In the genomic region with DNA sequence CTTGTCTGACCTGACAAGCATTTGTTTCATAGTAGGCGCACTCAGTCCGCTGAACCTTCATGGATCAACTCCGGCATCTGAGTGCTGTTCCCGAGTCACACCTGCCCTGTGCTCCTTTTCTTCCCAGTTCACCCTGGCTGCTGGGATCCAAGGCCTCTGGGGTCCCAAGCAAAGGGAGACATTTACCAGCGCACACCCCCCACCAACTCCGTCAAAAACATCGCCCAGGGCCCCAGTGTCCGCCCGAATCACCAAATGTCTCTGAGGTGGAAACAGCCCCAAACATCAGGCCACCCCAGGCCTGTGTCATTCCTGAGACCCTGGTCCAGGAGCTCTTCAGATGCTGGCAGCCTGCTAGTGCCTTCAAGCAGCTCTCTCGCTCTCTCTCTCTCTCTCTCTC, we compare ENCODE assay signal across 17 cellular contexts. TPM values are rescaled to one million over a fixed set of nuclear protein-coding genes. Genes with fewer than 3 reads are reported as not detected.
A peak's percentile ranks its signal among the peaks of the same experiment; 100 is the strongest.
DNase-seq lines count a peak whose midpoint lies in the region; ATAC-seq, FAIRE-seq and TF ChIP-seq lines count a peak whose summit lies in the region.
"Had no signal": no experiment of that assay in that cellular context is flagged by ENCODE, and none has a peak within 500 bp of the region (broad histone marks: within the 10 kb centered on the region; RNA-seq: fewer than 3 reads in every experiment).

No MANE protein-coding gene starts in this region.

- H2AFZ ChIP-seq in neural progenitor cell (replicated peaks): no peak overlapping the region
- H2AFZ ChIP-seq: PC-9 had no signal

- peaks cover 10% of the 10 kb centered on the region for H3K36me3 Mint-ChIP-seq in CD4-positive, CD25-positive, alpha-beta regulatory T cell
- peaks cover 15% of the 10 kb centered on the region for H3K36me3 Mint-ChIP-seq in activated T-helper 17 cell treated with anti-CD3 and anti-CD28 coated beads, Interleukin-2, amount 50 U/mL, for 72 hours (ENCODE audit: low read depth)
- H3K36me3 Mint-ChIP-seq in neural progenitor cell (peaks cover 4% of the 10 kb centered on the region), WTC11 (no peaks in the 10 kb centered on the region)
- peaks cover 13% of the 10 kb centered on the region for H3K36me3 Mint-ChIP-seq in activated T-helper 2 cell treated with anti-CD3 and anti-CD28 coated beads, Interferon-gamma antibody, Interleukin-2, Interleukin-4, amounts not matched to agents 10 μg/mL and 5 μg/mL and 100 μg/mL, durations not matched to agents 14 hours and 24 hours and 36 hours (ENCODE audit: low read depth)

- H3K4me2 ChIP-seq in A549 (no peak overlapping the region), neural progenitor cell (no peak overlapping the region)

- H3K27me3 Mint-ChIP-seq in CD4-positive, CD25-positive, alpha-beta regulatory T cell: no peaks in the 10 kb centered on the region
- H3K27me3 Mint-ChIP-seq in activated T-helper 17 cell treated with anti-CD3 and anti-CD28 coated beads, Interleukin-2, amount 50 U/mL, for 72 hours: no peaks in the 10 kb centered on the region
- H3K27me3 Mint-ChIP-seq in neural progenitor cell (ENCODE audit: insufficient read depth, low read depth): peaks cover 7% of the 10 kb centered on the region
- H3K27me3 Mint-ChIP-seq in WTC11 (ENCODE audit: low read depth): no peaks in the 10 kb centered on the region; the same call in 1 of the 2 replicates
- no peaks in the 10 kb centered on the region for H3K27me3 Mint-ChIP-seq in activated T-helper 2 cell treated with anti-CD3 and anti-CD28 coated beads, Interferon-gamma antibody, Interleukin-2, Interleukin-4, amounts not matched to agents 10 μg/mL and 5 μg/mL and 100 μg/mL, durations not matched to agents 14 hours and 24 hours and 36 hours (ENCODE audit: low read depth)
- H3K27me3 Mint-ChIP-seq: CD4-positive, alpha-beta memory T cell had no signal

- ATAC-seq in A549 (no peak), WTC11 (no peak)
- ATAC-seq in CD4-positive, CD25-positive, alpha-beta regulatory T cell (ENCODE audit: low read depth in 2 of 2): no peak
- no peak for ATAC-seq in activated T-helper 17 cell treated with anti-CD3 and anti-CD28 coated beads, Interleukin-2, amount 50 U/mL, for 72 hours (replicated peaks)

- CTCF ChIA-PET in A549 (lab: Yijun Ruan, JAX): interaction anchor here (0.9 to 9.0 kb wide), 13 partner anchors 10 to 362 kb away, joined by 3 to 168 read pairs (median 6); a partner anchor contains a TSS
- CTCF ChIA-PET in WTC11 (lab: Charles Lee): interaction anchor here (0.6 to 9.7 kb wide), 5 partner anchors 11 to 350 kb away, joined by 3 to 94 read pairs (median 4); a partner anchor contains a TSS

- no peaks in the 10 kb centered on the region for H3K27me3 ChIP-seq in CD4-positive, CD25-positive, alpha-beta regulatory T cell (ENCODE audit: control insufficient read depth, insufficient read depth, low read length)
- H3K27me3 ChIP-seq in neural progenitor cell (no peaks in the 10 kb centered on the region), left ventricle myocardium inferior (ENCODE audit: low read depth) (no peaks in the 10 kb centered on the region)

- H3K79me2 ChIP-seq in neural progenitor cell (ENCODE audit: low read depth): peaks cover 25% of the 10 kb centered on the region

- H3K4me3 ChIP-seq in A549 (no peak overlapping the region), neural progenitor cell (no peak overlapping the region), left ventricle myocardium inferior (no peak overlapping the region)
- H3K4me3 ChIP-seq in CD4-positive, CD25-positive, alpha-beta regulatory T cell (ENCODE audit: low read depth, low read length): no peak overlapping the region
- H3K4me3 ChIP-seq: PC-9 had no signal

- peaks cover 19% of the 10 kb centered on the region for H3F3A ChIP-seq in neural progenitor cell (ENCODE audit: low read depth)

- no peak for TF ChIP-seq EP300 in A549 (IDR thresholded peaks at IDR 0.05)

- H3K9me3 Mint-ChIP-seq in CD4-positive, CD25-positive, alpha-beta regulatory T cell: no peaks in the 10 kb centered on the region
- no peaks in the 10 kb centered on the region for H3K9me3 Mint-ChIP-seq in activated T-helper 17 cell treated with anti-CD3 and anti-CD28 coated beads, Interleukin-2, amount 50 U/mL, for 72 hours
- H3K9me3 Mint-ChIP-seq in neural progenitor cell (no peaks in the 10 kb centered on the region), WTC11 (no peaks in the 10 kb centered on the region)
- no peaks in the 10 kb centered on the region for H3K9me3 Mint-ChIP-seq in activated T-helper 2 cell treated with anti-CD3 and anti-CD28 coated beads, Interferon-gamma antibody, Interleukin-2, Interleukin-4, amounts not matched to agents 10 μg/mL and 5 μg/mL and 100 μg/mL, durations not matched to agents 14 hours and 24 hours and 36 hours

- no peak for TF ChIP-seq CTCF in A549 (IDR thresholded peaks at IDR 0.05)
- TF ChIP-seq CTCF in neural progenitor cell (IDR thresholded peaks at IDR 0.05): no peak
- TF ChIP-seq CTCF in WTC11 (IDR thresholded peaks at IDR 0.05): no peak
- TF ChIP-seq CTCF in left ventricle myocardium inferior (IDR thresholded peaks at IDR 0.05; ENCODE audit: borderline replicate concordance): no peak

- H3K36me3 ChIP-seq in CD4-positive, CD25-positive, alpha-beta regulatory T cell (ENCODE audit: control insufficient read depth, insufficient read depth, low read length): peaks cover 3% of the 10 kb centered on the region
- H3K36me3 ChIP-seq in neural progenitor cell: no peaks in the 10 kb centered on the region
- H3K36me3 ChIP-seq in left ventricle myocardium inferior: no peaks in the 10 kb centered on the region

- H3K9ac ChIP-seq in neural progenitor cell: no peak overlapping the region

- DNase-seq in A549 (ENCODE audit: low read depth in 1 of 2, low spot score in 1 of 2) (no peak), neural progenitor cell (ENCODE audit: low spot score) (no peak), WTC11 (ENCODE audit: low spot score) (no peak), left ventricle myocardium inferior (no peak)
- DNase-seq in CD4-positive, CD25-positive, alpha-beta regulatory T cell: no peak
- no peak for DNase-seq in activated T-helper 2 cell treated with anti-CD3 and anti-CD28 coated beads, Interferon-gamma antibody, Interleukin-2, Interleukin-4, amounts not matched to agents 10 μg/mL and 5 μg/mL and 100 μg/mL, durations not matched to agents 14 hours and 24 hours and 36 hours (ENCODE audit: low spot score)
- DNase-seq: Calu3; CD4-positive, alpha-beta memory T cell; DMS53; NCI-H1092; NCI-H2081 treated with DMSO at 0.1 percent for 48 hours; NCI-H510A; NCI-H774; PC-9 had no signal

- intact Hi-C loops in activated T-helper 2 cell treated with anti-CD3 and anti-CD28 coated beads, Interferon-gamma antibody, Interleukin-2, Interleukin-4, amounts not matched to agents 10 μg/mL and 5 μg/mL and 100 μg/mL, durations not matched to agents 14 hours and 24 hours and 36 hours (cut with micrococcal nuclease): no loop called here
- intact Hi-C loops in left ventricle myocardium inferior (cut with micrococcal nuclease): loop anchor here (10.0 kb wide), 1 partner anchor 334 kb away; no protein-coding TSS in a partner anchor

- H3K9me3 ChIP-seq in A549 (no peaks in the 10 kb centered on the region), neural progenitor cell (ENCODE audit: low read depth) (no peaks in the 10 kb centered on the region), left ventricle myocardium inferior (replicated peaks) (no peaks in the 10 kb centered on the region)
- no peaks in the 10 kb centered on the region for H3K9me3 ChIP-seq in CD4-positive, CD25-positive, alpha-beta regulatory T cell (ENCODE audit: control insufficient read depth in 2 of 2, low read length in 2 of 2)

- H3K4me3 Mint-ChIP-seq in CD4-positive, CD25-positive, alpha-beta regulatory T cell: peak overlapping the region in 3 of 4 donors; percentile 10 to 59 (median 50)
- H3K4me3 Mint-ChIP-seq in activated T-helper 17 cell treated with anti-CD3 and anti-CD28 coated beads, Interleukin-2, amount 50 U/mL, for 72 hours: no peak overlapping the region
- H3K4me3 Mint-ChIP-seq in neural progenitor cell (peak overlapping the region; percentile 48), WTC11 (no peak overlapping the region)
- H3K4me3 Mint-ChIP-seq in activated T-helper 2 cell treated with anti-CD3 and anti-CD28 coated beads, Interferon-gamma antibody, Interleukin-2, Interleukin-4, amounts not matched to agents 10 μg/mL and 5 μg/mL and 100 μg/mL, durations not matched to agents 14 hours and 24 hours and 36 hours (ENCODE audit: low read depth): no peak overlapping the region

- H4K20me1 ChIP-seq in neural progenitor cell (ENCODE audit: low read depth): peaks cover 24% of the 10 kb centered on the region

- no peak for FAIRE-seq in A549 (lab: Jason Lieb, UNC)
- FAIRE-seq: H54, HepG2 had no signal

- peak overlapping the region in 2 of 3 donors; percentile 55 to 76 for H3K27ac Mint-ChIP-seq in CD4-positive, CD25-positive, alpha-beta regulatory T cell
- peak overlapping the region; percentile 2 for H3K27ac Mint-ChIP-seq in activated T-helper 17 cell treated with anti-CD3 and anti-CD28 coated beads, Interleukin-2, amount 50 U/mL, for 72 hours
- H3K27ac Mint-ChIP-seq in neural progenitor cell: no peak overlapping the region
- no peak overlapping the region for H3K27ac Mint-ChIP-seq in WTC11
- no peak overlapping the region for H3K27ac Mint-ChIP-seq in activated T-helper 2 cell treated with anti-CD3 and anti-CD28 coated beads, Interferon-gamma antibody, Interleukin-2, Interleukin-4, amounts not matched to agents 10 μg/mL and 5 μg/mL and 100 μg/mL, durations not matched to agents 14 hours and 24 hours and 36 hours

- TF ChIP-seq POLR2A in A549 (IDR thresholded peaks at IDR 0.05; ENCODE audit: low read length): no peak

- peaks cover 6 to 34% (median 15%) of the 10 kb centered on the region in 4 donors for H3K4me1 Mint-ChIP-seq in CD4-positive, CD25-positive, alpha-beta regulatory T cell
- peaks cover 12% of the 10 kb centered on the region for H3K4me1 Mint-ChIP-seq in activated T-helper 17 cell treated with anti-CD3 and anti-CD28 coated beads, Interleukin-2, amount 50 U/mL, for 72 hours
- H3K4me1 Mint-ChIP-seq in neural progenitor cell (peaks cover 31% of the 10 kb centered on the region), WTC11 (peaks cover 5% of the 10 kb centered on the region)
- H3K4me1 Mint-ChIP-seq in activated T-helper 2 cell treated with anti-CD3 and anti-CD28 coated beads, Interferon-gamma antibody, Interleukin-2, Interleukin-4, amounts not matched to agents 10 μg/mL and 5 μg/mL and 100 μg/mL, durations not matched to agents 14 hours and 24 hours and 36 hours (ENCODE audit: low read depth): peaks cover 17% of the 10 kb centered on the region

- H3K27ac ChIP-seq in A549: peak overlapping the region; percentile 66 to 72; a peak in 3 of 6 replicates
- no peak overlapping the region for H3K27ac ChIP-seq in CD4-positive, CD25-positive, alpha-beta regulatory T cell (ENCODE audit: insufficient read depth, low read length, poor library complexity, severe bottlenecking)
- no peak overlapping the region for H3K27ac ChIP-seq in neural progenitor cell
- H3K27ac ChIP-seq in left ventricle myocardium inferior (replicated peaks): no peak overlapping the region
- H3K27ac ChIP-seq: PC-9 had no signal

- WGBS in A549 (ENCODE audit: missing lambda C conversion rate): 94% methylated on average over 10 of the region's 10 CpGs

- POLR2A ChIA-PET in A549 (lab: Yijun Ruan, JAX) (interaction anchor here (1.9 kb wide), 1 partner anchor 153 kb away, joined by 8 read pairs; no protein-coding TSS in a partner anchor), WTC11 (lab: Charles Lee) (no interaction called here)

- H3K4me1 ChIP-seq in A549 (peaks cover 19% of the 10 kb centered on the region; the same call in 1 of the 3 replicates), neural progenitor cell (peaks cover 11% of the 10 kb centered on the region), left ventricle myocardium inferior (peaks cover 34% of the 10 kb centered on the region)
- peaks cover 27% of the 10 kb centered on the region for H3K4me1 ChIP-seq in CD4-positive, CD25-positive, alpha-beta regulatory T cell (ENCODE audit: control insufficient read depth, insufficient read depth, low read length, poor library complexity, severe bottlenecking)

- TF ChIP-seq RAD21 in A549 (conservative IDR thresholded peaks at IDR 0.05 in 1 of 2, IDR thresholded peaks at IDR 0.05 in 1 of 2): no peak

RNA-seq across cellular contexts. Expression of a gene that starts 5.1 kb away (rescaled TPM):
- polyA plus RNA-seq in A549 (2011; rRNA removed): 11.7 and 13.2 TPM in 2 replicates
- polyA plus RNA-seq in A549 (2012; cell fraction: cytosol; rRNA removed): 18.8 and 26.6 TPM in 2 replicates
- polyA plus RNA-seq in A549 (2012; cell fraction: nucleus; rRNA removed): 15.6 and 21.2 TPM in 2 replicates
- polyA plus RNA-seq in A549 (2017; fragmentation: RNase III; extraction: RNeasy Plus Mini Kit Qiagen cat#74134 plus additional on column Dnase treatment): 11.4 to 13.9 TPM (median 12.6 TPM) in 3 replicates
- polyA minus RNA-seq in A549 (2011; rRNA and poly(A)+ RNA removed): 4.0 and 4.8 TPM in 2 replicates
- total RNA-seq in CD4-positive, CD25-positive, alpha-beta regulatory T cell: 27.5 TPM
- polyA plus RNA-seq in CD4-positive, CD25-positive, alpha-beta regulatory T cell: 100 to 1,000 TPM in 1 of 4 donors, 10 to 100 TPM in 3; 81.1 to 103 (median 94.8) TPM
- total RNA-seq in activated T-helper 17 cell treated with anti-CD3 and anti-CD28 coated beads, Interleukin-2, amount 50 U/mL, for 72 hours: 10 to 100 TPM; 15.9 to 17.7 TPM
- total RNA-seq in neural progenitor cell (ENCODE audit: low replicate concordance): 10.5 and 24.6 TPM in 2 replicates
- total RNA-seq in WTC11 (2021): 21.4 to 23.4 TPM (median 21.9 TPM) in 3 replicates
- 18.2 and 20.8 TPM in 2 replicates for total RNA-seq in activated T-helper 2 cell treated with anti-CD3 and anti-CD28 coated beads, Interferon-gamma antibody, Interleukin-2, Interleukin-4, amounts not matched to agents 10 μg/mL and 5 μg/mL and 100 μg/mL, durations not matched to agents 14 hours and 24 hours and 36 hours
- total RNA-seq in left ventricle myocardium inferior: 7.1 TPM

RNA-seq across cellular contexts. Expression of a gene that starts 11.5 kb away (rescaled TPM):
- polyA plus RNA-seq in A549 (2011; rRNA removed): 42.8 and 78.2 TPM in 2 replicates
- 20.7 and 30.2 TPM in 2 replicates for polyA plus RNA-seq in A549 (2012; cell fraction: cytosol; rRNA removed)
- polyA plus RNA-seq in A549 (2012; cell fraction: nucleus; rRNA removed): 8.3 and 12.5 TPM in 2 replicates
- polyA plus RNA-seq in A549 (2017; fragmentation: RNase III; extraction: RNeasy Plus Mini Kit Qiagen cat#74134 plus additional on column Dnase treatment): 41.3 to 46.7 TPM (median 46.1 TPM) in 3 replicates
- polyA minus RNA-seq in A549 (2011; rRNA and poly(A)+ RNA removed): 10.5 and 13.6 TPM in 2 replicates
- 32.6 TPM for total RNA-seq in CD4-positive, CD25-positive, alpha-beta regulatory T cell
- polyA plus RNA-seq in CD4-positive, CD25-positive, alpha-beta regulatory T cell: 100 to 1,000 TPM; 139 to 156 (median 150) TPM
- total RNA-seq in activated T-helper 17 cell treated with anti-CD3 and anti-CD28 coated beads, Interleukin-2, amount 50 U/mL, for 72 hours: 10 to 100 TPM; 35.8 to 53.6 TPM
- total RNA-seq in neural progenitor cell (ENCODE audit: low replicate concordance): 90.6 and 141 TPM in 2 replicates
- total RNA-seq in WTC11 (2021): 52.0 to 56.9 TPM (median 54.4 TPM) in 3 replicates
- total RNA-seq in activated T-helper 2 cell treated with anti-CD3 and anti-CD28 coated beads, Interferon-gamma antibody, Interleukin-2, Interleukin-4, amounts not matched to agents 10 μg/mL and 5 μg/mL and 100 μg/mL, durations not matched to agents 14 hours and 24 hours and 36 hours: 46.6 and 49.6 TPM in 2 replicates
- 41.5 TPM for total RNA-seq in left ventricle myocardium inferior

RNA-seq across cellular contexts. Expression of a gene that starts 27.4 kb away (rescaled TPM):
- 171 and 291 TPM in 2 replicates for polyA plus RNA-seq in A549 (2011; rRNA removed)
- 46.4 and 54.2 TPM in 2 replicates for polyA plus RNA-seq in A549 (2012; cell fraction: cytosol; rRNA removed)
- 11.5 and 12.5 TPM in 2 replicates for polyA plus RNA-seq in A549 (2012; cell fraction: nucleus; rRNA removed)
- polyA plus RNA-seq in A549 (2017; fragmentation: RNase III; extraction: RNeasy Plus Mini Kit Qiagen cat#74134 plus additional on column Dnase treatment): 11.4 to 20.9 TPM (median 16.0 TPM) in 3 replicates
- 20.1 and 28.1 TPM in 2 replicates for polyA minus RNA-seq in A549 (2011; rRNA and poly(A)+ RNA removed)
- total RNA-seq in CD4-positive, CD25-positive, alpha-beta regulatory T cell: not detected
- 1 to 10 TPM in 3 of 4 donors, not detected in 1; 1.2 to 4.1 (median 1.5) TPM for polyA plus RNA-seq in CD4-positive, CD25-positive, alpha-beta regulatory T cell
- total RNA-seq in activated T-helper 17 cell treated with anti-CD3 and anti-CD28 coated beads, Interleukin-2, amount 50 U/mL, for 72 hours: 1 to 10 TPM in 1 of 2 donors, under 1 TPM in 1; 0.87 to 2.5 TPM
- total RNA-seq in neural progenitor cell (ENCODE audit: low replicate concordance): not detected in 2 replicates
- 0.55 TPM in 1 of 3 replicates, not detected in the others for total RNA-seq in WTC11 (2021)
- 3.4 and 5.8 TPM in 2 replicates for total RNA-seq in activated T-helper 2 cell treated with anti-CD3 and anti-CD28 coated beads, Interferon-gamma antibody, Interleukin-2, Interleukin-4, amounts not matched to agents 10 μg/mL and 5 μg/mL and 100 μg/mL, durations not matched to agents 14 hours and 24 hours and 36 hours
- total RNA-seq in left ventricle myocardium inferior: not detected

Comparison
In these comparisons a context has a peak if more than half of its experiments do, and no peak if none do; other contexts are left out.
1. H3K27ac ChIP-seq: peak in A549 (2 of 2); none in CD4-positive, CD25-positive, alpha-beta regulatory T cell (single experiment), neural progenitor cell (single experiment) and left ventricle myocardium inferior (single experiment).
2. H3K27ac Mint-ChIP-seq: peak in CD4-positive, CD25-positive, alpha-beta regulatory T cell (2 of 3) and activated T-helper 17 cell treated with anti-CD3 and anti-CD28 coated beads, Interleukin-2, amount 50 U/mL, for 72 hours (single experiment); none in neural progenitor cell (single experiment), WTC11 (single experiment) and activated T-helper 2 cell treated with anti-CD3 and anti-CD28 coated beads, Interferon-gamma antibody, Interleukin-2, Interleukin-4, amounts not matched to agents 10 μg/mL and 5 μg/mL and 100 μg/mL, durations not matched to agents 14 hours and 24 hours and 36 hours (single experiment).
3. H3K4me3 Mint-ChIP-seq: peak in CD4-positive, CD25-positive, alpha-beta regulatory T cell (3 of 4) and neural progenitor cell (single experiment); none in activated T-helper 17 cell treated with anti-CD3 and anti-CD28 coated beads, Interleukin-2, amount 50 U/mL, for 72 hours (single experiment), WTC11 (single experiment) and activated T-helper 2 cell treated with anti-CD3 and anti-CD28 coated beads, Interferon-gamma antibody, Interleukin-2, Interleukin-4, amounts not matched to agents 10 μg/mL and 5 μg/mL and 100 μg/mL, durations not matched to agents 14 hours and 24 hours and 36 hours (single experiment).